ENCODE assay signal across 9 cellular contexts in the genomic region with DNA sequence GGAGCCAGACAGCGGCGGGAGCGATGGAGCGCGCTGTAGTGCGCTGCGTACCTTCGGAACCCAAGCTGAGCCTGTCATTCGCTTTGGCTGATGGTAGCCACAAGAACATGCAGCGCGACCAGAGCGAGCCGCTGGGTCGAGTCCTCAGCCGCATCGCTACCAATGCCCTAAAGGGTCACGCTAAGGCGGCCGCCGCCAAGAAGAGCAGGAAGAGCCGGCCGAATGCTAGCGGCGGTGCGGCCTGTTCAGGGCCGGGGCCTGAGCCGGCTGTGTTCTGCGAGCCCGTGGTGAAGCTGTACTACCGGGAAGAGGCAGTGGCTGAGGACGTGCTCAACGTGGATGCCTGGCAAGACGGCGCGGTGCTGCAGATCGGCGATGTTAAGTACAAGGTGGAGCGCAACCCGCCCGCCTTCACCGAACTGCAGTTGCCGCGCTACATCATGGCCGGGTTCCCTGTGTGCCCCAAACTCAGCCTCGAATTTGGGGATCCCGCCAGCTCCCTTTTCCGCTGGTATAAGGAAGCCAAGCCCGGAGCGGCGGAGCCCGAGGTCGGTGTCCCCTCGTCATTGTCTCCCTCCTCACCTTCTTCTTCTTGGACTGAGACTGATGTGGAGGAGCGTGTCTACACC. TPM values are rescaled to one million over a fixed set of nuclear protein-coding genes. Genes with fewer than 3 reads are reported as not detected.
DNase-seq lines count a peak whose midpoint lies in the region; ATAC-seq and TF ChIP-seq lines count a peak whose summit lies in the region.
"Had no signal": no experiment of that assay in that cellular context is flagged by ENCODE, and none has a peak within 500 bp of the region (broad histone marks: within the 10 kb centered on the region; RNA-seq: fewer than 3 reads in every experiment).

No MANE protein-coding gene starts in this region.

- TF ChIP-seq CTCF in BJ (IDR thresholded peaks at IDR 0.05; ENCODE audit: insufficient read depth, low read depth, low read length): no peak

- no peak overlapping the region for H2BK5ac ChIP-seq in mesendoderm (ENCODE audit: low read length)

- H3K27ac ChIP-seq in mesendoderm (ENCODE audit: low read depth, low read length) (peak overlapping the region; percentile 41), subcutaneous abdominal adipose tissue (ENCODE audit: low read depth, low read length) (peak overlapping the region; percentile 98)

- H2BK120ac ChIP-seq in mesendoderm (ENCODE audit: low read depth, low read length): no peak overlapping the region

- peak overlapping the region; percentile 51 for H3K23ac ChIP-seq in mesendoderm (ENCODE audit: low read length)

- H2AK5ac ChIP-seq in mesendoderm (ENCODE audit: low read length): no peak overlapping the region

- H3K79me1 ChIP-seq in mesendoderm (ENCODE audit: low read length): peaks cover 7% of the 10 kb centered on the region

- WGBS in mesendoderm (ENCODE audit: extremely low coverage, insufficient coverage, low lambda C conversion rate): no CpG with 5 or more reads among the region's 54 CpGs

- CTCF ChIA-PET in BJ (lab: Yijun Ruan, JAX): interaction anchor here (0.7 to 1.1 kb wide), 3 partner anchors 159 to 308 kb away, joined by 3 to 4 read pairs (median 3); no protein-coding TSS in a partner anchor

- no peaks in the 10 kb centered on the region for H3K9me3 ChIP-seq in subcutaneous abdominal adipose tissue (ENCODE audit: control insufficient read depth in 5 of 5, low read length in 5 of 5)

- no peaks in the 10 kb centered on the region for H3K27me3 ChIP-seq in BJ (ENCODE audit: control insufficient read depth, insufficient read depth, low read length)
- H3K27me3 ChIP-seq in mesendoderm (ENCODE audit: insufficient read depth, low read length, poor library complexity): no peaks in the 10 kb centered on the region
- no peaks in the 10 kb centered on the region for H3K27me3 ChIP-seq in subcutaneous abdominal adipose tissue (ENCODE audit: control insufficient read depth in 5 of 5, insufficient read depth in 4 of 5, low read length in 5 of 5)

- no peaks in the 10 kb centered on the region for H3K36me3 ChIP-seq in BJ (ENCODE audit: control insufficient read depth, insufficient read depth, low read length)
- H3K36me3 ChIP-seq in mesendoderm (ENCODE audit: control insufficient read depth, insufficient read depth, low read length): no peaks in the 10 kb centered on the region
- peaks cover 5 to 9% (median 6%) of the 10 kb centered on the region in 5 donors for H3K36me3 ChIP-seq in subcutaneous abdominal adipose tissue (ENCODE audit: control insufficient read depth in 5 of 5, insufficient read depth in 5 of 5, low read length in 5 of 5)

- H3K79me2 ChIP-seq in mesendoderm (ENCODE audit: control insufficient read depth, insufficient read depth, low read length): peaks cover 13% of the 10 kb centered on the region

- H3K4me1 ChIP-seq in mesendoderm (ENCODE audit: control insufficient read depth, low read depth, low read length) (no peaks in the 10 kb centered on the region), subcutaneous abdominal adipose tissue (ENCODE audit: control insufficient read depth in 5 of 5, insufficient read depth in 5 of 5, low read length in 5 of 5) (peaks cover 6 to 40% (median 39%) of the 10 kb centered on the region in 5 donors)

- H3K4me3 ChIP-seq in BJ (ENCODE audit: low read depth, low read length) (peak overlapping the region; percentile 77), mesendoderm (ENCODE audit: low read length) (peak overlapping the region; percentile 83), subcutaneous abdominal adipose tissue (ENCODE audit: low read depth in 1 of 5, low read length in 5 of 5) (peak overlapping the region; percentile 89 to 100 (median 93))

- DNase-seq in BJ (ENCODE audit: low read depth) (no peak), T-helper 9 cell (peak; percentile 22), dermis blood vessel endothelial cell (peak; percentile 56), mesendoderm (no peak), NCI-H1694 (lab: John Stamatoyannopoulos, UW) (no peak)

- no peak overlapping the region for H4K8ac ChIP-seq in mesendoderm (ENCODE audit: low read depth, low read length)

- H4K5ac ChIP-seq in mesendoderm (ENCODE audit: low read length): no peak overlapping the region

- no peak overlapping the region for H2BK15ac ChIP-seq in mesendoderm (replicated peaks; ENCODE audit: low read depth)

- H3K56ac ChIP-seq in mesendoderm (ENCODE audit: low read length): peak overlapping the region; percentile 94

- peak overlapping the region; percentile 74 for H3K4ac ChIP-seq in mesendoderm (ENCODE audit: low read depth, low read length)

- POLR2A ChIA-PET in BJ (lab: Charles Lee): no interaction called here

- ATAC-seq in GM19025 (IDR thresholded peaks at IDR 0.05; ENCODE audit: low read depth, unreplicated experiment) (peak; percentile 25), HG03135 (IDR thresholded peaks at IDR 0.05; ENCODE audit: unreplicated experiment) (peak; percentile 32)

- H3K18ac ChIP-seq in mesendoderm (ENCODE audit: low read length): no peak overlapping the region

- H3K4me2 ChIP-seq in mesendoderm (ENCODE audit: low read length): peak overlapping the region; percentile 100

- H3K9ac ChIP-seq in mesendoderm (ENCODE audit: low read length) (peak overlapping the region; percentile 88), subcutaneous abdominal adipose tissue (ENCODE audit: low read length in 5 of 5) (peak overlapping the region; percentile 93 to 100 (median 99))

RNA-seq across cellular contexts. Expression of a gene that starts 0.5 kb away (rescaled TPM):
- 9.6 and 10.4 TPM in 2 replicates for polyA plus RNA-seq in BJ (2011; rRNA removed)
- polyA minus RNA-seq in BJ (2011; rRNA and poly(A)+ RNA removed): 22.7 and 30.5 TPM in 2 replicates
- total RNA-seq in dermis blood vessel endothelial cell: 18.4 and 24.9 TPM in 2 replicates
- polyA plus RNA-seq in mesendoderm (2013, experiment 1 of 2): 9.2 TPM
- 9.3 TPM for polyA plus RNA-seq in mesendoderm (2013, experiment 2 of 2)

RNA-seq across cellular contexts. Expression of a gene that starts 12.4 kb away (rescaled TPM):
- 0.01 TPM in 1 of 2 replicates, not detected in the other for polyA plus RNA-seq in BJ (2011; rRNA removed)
- polyA minus RNA-seq in BJ (2011; rRNA and poly(A)+ RNA removed): not detected in 2 replicates
- under 0.01 and 0.17 TPM in 2 replicates for total RNA-seq in dermis blood vessel endothelial cell
- 0.27 TPM for polyA plus RNA-seq in mesendoderm (2013, experiment 1 of 2)
- polyA plus RNA-seq in mesendoderm (2013, experiment 2 of 2): 0.18 TPM
- total RNA-seq: NCI-H460 had no signal

RNA-seq across cellular contexts. Expression of a gene that starts 40.6 kb away (rescaled TPM):
- polyA plus RNA-seq in BJ (2011; rRNA removed): 476 and 810 TPM in 2 replicates
- polyA minus RNA-seq in BJ (2011; rRNA and poly(A)+ RNA removed): 352 and 840 TPM in 2 replicates
- 122 and 169 TPM in 2 replicates for total RNA-seq in dermis blood vessel endothelial cell
- polyA plus RNA-seq in mesendoderm (2013, experiment 1 of 2): 197 TPM
- polyA plus RNA-seq in mesendoderm (2013, experiment 2 of 2): 213 TPM

Comparison
In these comparisons a context has a peak if more than half of its experiments do, and no peak if none do; other contexts are left out.
1. DNase-seq: peak in T-helper 9 cell (single experiment) and dermis blood vessel endothelial cell (single experiment); none in BJ (single experiment), mesendoderm (single experiment) and NCI-H1694 (single experiment).
2. Peak in every context shown above with its lines, with median percentiles within 50 percentile points of each other: H3K4me3 ChIP-seq.